In the genomic region with DNA sequence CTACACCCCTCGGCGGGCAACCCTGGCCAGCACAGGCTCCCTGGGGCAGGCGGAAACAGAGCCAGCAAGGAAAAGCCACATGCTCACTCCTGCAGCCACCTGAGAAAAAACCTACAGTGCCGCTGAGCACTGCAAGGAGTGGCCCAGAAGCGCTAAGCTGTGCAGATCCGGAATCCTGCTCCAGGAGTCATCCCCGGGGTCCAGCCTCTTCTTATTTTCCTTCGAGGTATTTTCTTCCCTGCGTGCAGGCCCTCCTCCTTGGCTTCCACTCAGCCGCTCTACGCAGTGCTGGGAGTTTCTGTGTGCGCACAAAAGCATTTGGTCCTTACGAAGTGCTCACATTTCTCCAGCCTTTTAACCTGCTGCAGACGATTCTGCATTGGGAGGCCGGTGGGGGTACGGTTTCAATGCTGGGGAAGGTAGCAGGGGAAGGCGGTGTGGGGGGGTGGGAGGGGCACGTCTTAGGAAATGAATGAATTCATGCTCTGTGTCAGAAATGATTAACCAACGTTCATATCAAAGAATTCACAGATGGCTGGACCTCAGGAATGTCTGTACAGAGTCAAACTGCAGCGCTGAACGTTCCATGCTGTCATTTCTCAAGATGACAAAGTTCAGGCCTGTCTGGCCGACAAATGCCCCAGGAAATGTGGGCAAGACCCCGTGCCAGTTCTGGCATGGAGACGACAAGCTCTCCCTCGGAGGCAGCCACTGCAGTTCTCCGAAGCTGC, we compare ENCODE assay signal across 23 cellular contexts.
DNase-seq lines count a peak whose midpoint lies in the region; ATAC-seq and TF ChIP-seq lines count a peak whose summit lies in the region.
"Had no signal": no experiment of that assay in that cellular context is flagged by ENCODE, and none has a peak within 500 bp of the region (broad histone marks: within the 10 kb centered on the region; RNA-seq: fewer than 3 reads in every experiment).

No MANE protein-coding gene starts in this region.

- no peaks in the 10 kb centered on the region for H3K36me3 ChIP-seq in BLaER1 treated with 17β-estradiol and CSF1 and Interleukin-3, amounts not matched to agents 10 nM and 100 nM
- H3K36me3 ChIP-seq: upper lobe of right lung had no signal

- no peaks in the 10 kb centered on the region for H3K9me3 ChIP-seq in BLaER1 treated with 17β-estradiol and CSF1 and Interleukin-3, amounts not matched to agents 10 nM and 100 nM (replicated peaks in 1 of 11)
- H3K9me3 ChIP-seq: mucosa of descending colon, upper lobe of right lung had no signal

- H3K27ac ChIP-seq in BLaER1 treated with 17β-estradiol and CSF1 and Interleukin-3, amounts not matched to agents 10 nM and 100 nM, result no peak overlapping the region
- H3K27ac ChIP-seq in foreskin keratinocyte, result no peak overlapping the region
- H3K27ac ChIP-seq: upper lobe of right lung had no signal

- peaks cover 0 to 9% (median 0%) of the 10 kb centered on the region in 11 experiments; a peak in 2 of 22 replicates for H4K20me1 ChIP-seq in BLaER1 treated with 17β-estradiol and CSF1 and Interleukin-3, amounts not matched to agents 10 nM and 100 nM

- no peak for TF ChIP-seq CTCF in foreskin keratinocyte (conservative IDR thresholded peaks at IDR 0.05)

- no peak overlapping the region for H3K4me3 ChIP-seq in BLaER1 treated with 17β-estradiol and CSF1 and Interleukin-3, amounts not matched to agents 10 nM and 100 nM
- H3K4me3 ChIP-seq: GM12878, mucosa of descending colon, upper lobe of right lung had no signal

- no peak overlapping the region for H3K9ac ChIP-seq in BLaER1 treated with 17β-estradiol and CSF1 and Interleukin-3, amounts not matched to agents 10 nM and 100 nM

- H3K4me1 ChIP-seq in BLaER1 treated with 17β-estradiol and CSF1 and Interleukin-3, amounts not matched to agents 10 nM and 100 nM, result peaks cover 5 to 30% (median 25%) of the 10 kb centered on the region in 10 experiments; a peak in 18 of 20 replicates
- H3K4me1 ChIP-seq in foreskin keratinocyte, result no peaks in the 10 kb centered on the region
- H3K4me1 ChIP-seq: upper lobe of right lung had no signal

- peak; percentile 45 for ATAC-seq in SK-N-SH treated with all-trans-retinoic acid at 6 μM for 48 hours
- peak; percentile 42 for ATAC-seq in foreskin keratinocyte
- no peak for ATAC-seq in HG03039 (IDR thresholded peaks at IDR 0.05; ENCODE audit: unreplicated experiment)
- ATAC-seq: activated CD8-positive, alpha-beta memory T cell treated with anti-CD3 and anti-CD28 coated beads, Interleukin-2, amount 10 ng/mL, durations not matched to agents 7 days and 5 days; activated naive CD8-positive, alpha-beta T cell treated with anti-CD3 and anti-CD28 coated beads, Interleukin-2, amount 50 U/mL, for 24 hours; GM12878; left lobe of liver; mucosa of descending colon; stimulated activated naive CD8-positive, alpha-beta T cell treated with anti-CD3 and anti-CD28 coated beads, Interleukin-15, amount 100 ng/mL, for 72 hours had no signal

- no peaks in the 10 kb centered on the region for H3K27me3 ChIP-seq in BLaER1 treated with 17β-estradiol and CSF1 and Interleukin-3, amounts not matched to agents 10 nM and 100 nM
- no peaks in the 10 kb centered on the region for H3K27me3 ChIP-seq in foreskin keratinocyte
- H3K27me3 ChIP-seq: upper lobe of right lung had no signal

- H3K4me2 ChIP-seq in BLaER1 treated with 17β-estradiol and CSF1 and Interleukin-3, amounts not matched to agents 10 nM and 100 nM, result peak overlapping the region in 8 of 11 experiments; percentile 10 to 59 (median 54); a peak in 12 of 22 replicates

- DNase-seq in foreskin keratinocyte (no peak), renal cortical epithelial cell (ENCODE audit: low read depth) (peak; percentile 88), activated T-cell treated with anti-CD3 and anti-CD28 coated beads for 4 hours (no peak), germinal center (ENCODE audit: low spot score) (no peak)
- DNase-seq: activated CD4-positive, alpha-beta T cell treated with anti-CD3 and anti-CD28 coated beads for 1 hour; activated CD8-positive, alpha-beta memory T cell treated with anti-CD3 and anti-CD28 coated beads, Interleukin-2, amount 10 ng/mL, durations not matched to agents 7 days and 5 days; activated naive CD8-positive, alpha-beta T cell treated with anti-CD3 and anti-CD28 coated beads, Interleukin-2, amount 50 U/mL, for 24 hours; GDM1; HFFc6; mucosa of descending colon; NCI-H1436; NCI-H2171; NCI-H774; OCI-M1; stimulated activated CD4-positive, alpha-beta T cell treated with anti-CD3 and anti-CD28 coated beads, Interleukin-2, amount 100 ng/mL, for 24 hours; stimulated activated naive CD8-positive, alpha-beta T cell treated with anti-CD3 and anti-CD28 coated beads, Interleukin-15, amount 100 ng/mL, for 72 hours; T-helper 9 cell; upper lobe of right lung had no signal

TF ChIP-seq in SK-N-SH treated with all-trans-retinoic acid at 6 μM for 48 hours, 23 proteins besides CTCF, POLR2A, EP300 and RAD21:
- TF ChIP-seq, protein P1, sequence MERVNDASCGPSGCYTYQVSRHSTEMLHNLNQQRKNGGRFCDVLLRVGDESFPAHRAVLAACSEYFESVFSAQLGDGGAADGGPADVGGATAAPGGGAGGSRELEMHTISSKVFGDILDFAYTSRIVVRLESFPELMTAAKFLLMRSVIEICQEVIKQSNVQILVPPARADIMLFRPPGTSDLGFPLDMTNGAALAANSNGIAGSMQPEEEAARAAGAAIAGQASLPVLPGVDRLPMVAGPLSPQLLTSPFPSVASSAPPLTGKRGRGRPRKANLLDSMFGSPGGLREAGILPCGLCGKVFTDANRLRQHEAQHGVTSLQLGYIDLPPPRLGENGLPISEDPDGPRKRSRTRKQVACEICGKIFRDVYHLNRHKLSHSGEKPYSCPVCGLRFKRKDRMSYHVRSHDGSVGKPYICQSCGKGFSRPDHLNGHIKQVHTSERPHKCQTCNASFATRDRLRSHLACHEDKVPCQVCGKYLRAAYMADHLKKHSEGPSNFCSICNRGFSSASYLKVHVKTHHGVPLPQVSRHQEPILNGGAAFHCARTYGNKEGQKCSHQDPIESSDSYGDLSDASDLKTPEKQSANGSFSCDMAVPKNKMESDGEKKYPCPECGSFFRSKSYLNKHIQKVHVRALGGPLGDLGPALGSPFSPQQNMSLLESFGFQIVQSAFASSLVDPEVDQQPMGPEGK (CRISPR knock-in tag; IDR thresholded peaks at IDR 0.05; ENCODE audit: borderline replicate concordance), result no peak
- TF ChIP-seq, protein P2, sequence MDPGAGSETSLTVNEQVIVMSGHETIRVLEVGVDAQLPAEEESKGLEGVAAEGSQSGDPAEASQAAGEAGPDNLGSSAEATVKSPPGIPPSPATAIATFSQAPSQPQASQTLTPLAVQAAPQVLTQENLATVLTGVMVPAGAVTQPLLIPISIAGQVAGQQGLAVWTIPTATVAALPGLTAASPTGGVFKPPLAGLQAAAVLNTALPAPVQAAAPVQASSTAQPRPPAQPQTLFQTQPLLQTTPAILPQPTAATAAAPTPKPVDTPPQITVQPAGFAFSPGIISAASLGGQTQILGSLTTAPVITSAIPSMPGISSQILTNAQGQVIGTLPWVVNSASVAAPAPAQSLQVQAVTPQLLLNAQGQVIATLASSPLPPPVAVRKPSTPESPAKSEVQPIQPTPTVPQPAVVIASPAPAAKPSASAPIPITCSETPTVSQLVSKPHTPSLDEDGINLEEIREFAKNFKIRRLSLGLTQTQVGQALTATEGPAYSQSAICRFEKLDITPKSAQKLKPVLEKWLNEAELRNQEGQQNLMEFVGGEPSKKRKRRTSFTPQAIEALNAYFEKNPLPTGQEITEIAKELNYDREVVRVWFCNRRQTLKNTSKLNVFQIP (CRISPR knock-in tag; IDR thresholded peaks at IDR 0.05; ENCODE audit: borderline replicate concordance, low read depth), result no peak
- TF ChIP-seq ZFP3 (CRISPR knock-in tag; IDR thresholded peaks at IDR 0.05) (no peak), CSDC2 (CRISPR knock-in tag; IDR thresholded peaks at IDR 0.05) (no peak)
